18 cellular contexts compared by ENCODE assay signal in genomic region chr12:53571295-53571694, GRCh38.
A peak's percentile ranks its signal among the peaks of the same experiment; 100 is the strongest.
DNase-seq lines count a peak whose midpoint lies in the region; ATAC-seq and TF ChIP-seq lines count a peak whose summit lies in the region.
"Had no signal": no experiment of that assay in that cellular context is flagged by ENCODE, and none has a peak within 500 bp of the region (broad histone marks: within the 10 kb centered on the region; RNA-seq: fewer than 3 reads in every experiment).

No MANE protein-coding gene starts in this region.

- H3K4me3 ChIP-seq in DND-41 (ENCODE audit: low read depth in 1 of 2, low read length in 2 of 2) (no peak overlapping the region), MM.1S (ENCODE audit: low read length) (no peak overlapping the region), OCI-LY3 (ENCODE audit: low read length) (no peak overlapping the region)
- H3K4me3 ChIP-seq: GM23248, HAP-1, K562 had no signal

- H3K4me2 ChIP-seq in DND-41 (ENCODE audit: insufficient read depth, low read length): no peak overlapping the region
- no peak overlapping the region for H3K4me2 ChIP-seq in MM.1S (ENCODE audit: low read depth, low read length)
- H3K4me2 ChIP-seq in OCI-LY3 (ENCODE audit: low read length): no peak overlapping the region

- H3K27ac ChIP-seq in DND-41 (ENCODE audit: low read length) (no peak overlapping the region), MM.1S (ENCODE audit: low read length) (no peak overlapping the region), OCI-LY3 (ENCODE audit: low read length) (peak overlapping the region; percentile 78; the same call in 1 of the 2 replicates), epithelial cell of prostate (peak overlapping the region; percentile 87), caudate nucleus (ENCODE audit: low read depth, low read length) (no peak overlapping the region)
- H3K27ac ChIP-seq: GM23248, HL-60 had no signal

- H3K9me3 ChIP-seq in DND-41 (ENCODE audit: insufficient read depth, low read length, severe bottlenecking) (no peaks in the 10 kb centered on the region), MM.1S (replicated peaks; ENCODE audit: insufficient read depth, low read length) (no peaks in the 10 kb centered on the region), OCI-LY3 (ENCODE audit: insufficient read depth, low read length) (no peaks in the 10 kb centered on the region)
- H3K9me3 ChIP-seq: BE2C, HAP-1 had no signal

- H3K9ac ChIP-seq in DND-41 (ENCODE audit: low read depth, low read length) (no peak overlapping the region), MM.1S (ENCODE audit: low read length) (no peak overlapping the region), OCI-LY3 (ENCODE audit: low read length) (no peak overlapping the region)
- H3K9ac ChIP-seq: GM23248 had no signal

- H3K36me3 ChIP-seq in DND-41 (ENCODE audit: insufficient read depth, low read length): peaks cover 7% of the 10 kb centered on the region; the same call in 1 of the 2 replicates
- no peaks in the 10 kb centered on the region for H3K36me3 ChIP-seq in MM.1S (replicated peaks; ENCODE audit: insufficient read depth, low read length)
- peaks cover 5% of the 10 kb centered on the region for H3K36me3 ChIP-seq in OCI-LY3 (replicated peaks; ENCODE audit: low read depth, low read length)
- H3K36me3 ChIP-seq: HAP-1 had no signal

- H3K79me2 ChIP-seq in DND-41 (ENCODE audit: insufficient read depth, low read length) (peaks cover 9% of the 10 kb centered on the region; the same call in 1 of the 2 replicates), MM.1S (ENCODE audit: low read length) (no peaks in the 10 kb centered on the region), OCI-LY3 (ENCODE audit: low read length) (no peaks in the 10 kb centered on the region)

- H3F3A ChIP-seq in MM.1S (ENCODE audit: insufficient read depth, low read length): no peaks in the 10 kb centered on the region

- H2AFZ ChIP-seq in DND-41 (ENCODE audit: low read depth, low read length): no peak overlapping the region
- H2AFZ ChIP-seq in MM.1S (ENCODE audit: low read length): no peak overlapping the region
- H2AFZ ChIP-seq in OCI-LY3 (ENCODE audit: low read depth, low read length): no peak overlapping the region
- H2AFZ ChIP-seq: GM23248 had no signal

- DNase-seq in DND-41 (peak; percentile 40), MM.1S (peak; percentile 12), epithelial cell of prostate (ENCODE audit: low read depth, low spot score) (no peak), KBM-7 (no peak), caudate nucleus (lab: John Stamatoyannopoulos, UW) (no peak)
- DNase-seq: ACHN; BE2C; C1 segment of cervical spinal cord; CD4-positive, CD25-positive, alpha-beta regulatory T cell; CD8-positive, alpha-beta memory T cell; COR-L47; GDM1; GM23248 had no signal

- H3K4me1 ChIP-seq in DND-41 (ENCODE audit: insufficient read depth, low read length) (peaks cover 2% of the 10 kb centered on the region; the same call in 1 of the 2 replicates), MM.1S (ENCODE audit: low read length) (peaks cover 6% of the 10 kb centered on the region), OCI-LY3 (ENCODE audit: low read length) (peaks cover 52% of the 10 kb centered on the region)
- H3K4me1 ChIP-seq: BE2C had no signal

- in situ Hi-C loops in KBM-7 (cut with MboI; ENCODE audit: low pct_unique_long_range_greater_than_20kb, low sequenced_read_pairs): no loop called here

- ATAC-seq in DND-41 (ENCODE audit: insufficient read depth, low read depth) (peak; percentile 89), GM18870 (IDR thresholded peaks at IDR 0.05; ENCODE audit: unreplicated experiment) (no peak)

- H4K20me1 ChIP-seq in DND-41 (ENCODE audit: insufficient read depth, low read length): peaks cover 6% of the 10 kb centered on the region; the same call in 1 of the 2 replicates
- no peaks in the 10 kb centered on the region for H4K20me1 ChIP-seq in MM.1S (ENCODE audit: insufficient read depth, low read length)
- H4K20me1 ChIP-seq in OCI-LY3 (ENCODE audit: insufficient read depth, low read length): no peaks in the 10 kb centered on the region

- H3K27me3 ChIP-seq in DND-41 (ENCODE audit: insufficient read depth, low read length, poor library complexity): no peaks in the 10 kb centered on the region
- no peaks in the 10 kb centered on the region for H3K27me3 ChIP-seq in MM.1S (replicated peaks; ENCODE audit: insufficient read depth, low read length)
- no peaks in the 10 kb centered on the region for H3K27me3 ChIP-seq in OCI-LY3 (ENCODE audit: low read depth, low read length)
- H3K27me3 ChIP-seq: BE2C had no signal

- no peak for TF ChIP-seq CTCF in DND-41 (IDR thresholded peaks at IDR 0.05; ENCODE audit: borderline replicate concordance, extremely low read depth, low read length, poor library complexity, severe bottlenecking)
- no peak for TF ChIP-seq CTCF in MM.1S (IDR thresholded peaks at IDR 0.05; ENCODE audit: low read length)
- TF ChIP-seq CTCF in OCI-LY3 (IDR thresholded peaks at IDR 0.05; ENCODE audit: low read depth, low read length): no peak

- no peaks in the 10 kb centered on the region for H3K9me2 ChIP-seq in MM.1S (replicated peaks; ENCODE audit: insufficient read depth, low read length)

Comparison
In these comparisons a context has a peak if more than half of its experiments do, and no peak if none do; other contexts are left out.
1. DNase-seq: peak in DND-41 (single experiment) and MM.1S (single experiment); none in epithelial cell of prostate (single experiment), KBM-7 (single experiment) and caudate nucleus (0 of 61).
2. H3K27ac ChIP-seq: peak in OCI-LY3 (single experiment) and epithelial cell of prostate (single experiment); none in DND-41 (single experiment), MM.1S (single experiment) and caudate nucleus (single experiment).